In genomic region chr3:148981236-148981635, GRCh38 we compare ENCODE assay signal across 28 cellular contexts.
"Had no signal": no experiment of that assay in that cellular context is flagged by ENCODE, and none has a peak within 500 bp of the region (broad histone marks: within the 10 kb centered on the region; RNA-seq: fewer than 3 reads in every experiment).

No MANE protein-coding gene starts in this region.

- H3K4me3 ChIP-seq: ovary, psoas muscle, right lobe of liver, sigmoid colon, suprapubic skin, testis, tibial artery, transverse colon, upper lobe of right lung, uterus had no signal

- H3K9me3 ChIP-seq: neutrophil, ovary, psoas muscle, right lobe of liver, suprapubic skin, testis, tibial artery, transverse colon, upper lobe of right lung, uterus had no signal

- H3K27ac ChIP-seq: neutrophil, ovary, parathyroid adenoma, psoas muscle, right lobe of liver, sigmoid colon, suprapubic skin, testis, tibial artery, transverse colon, upper lobe of right lung, uterus had no signal

- H3K9ac ChIP-seq: parathyroid adenoma had no signal

- DNase-seq: naive thymus-derived CD8-positive, alpha-beta T cell; nephron progenitor cell; nucleus accumbens; ovary; posterior cingulate gyrus; psoas muscle; right cardiac atrium; right lobe of liver; sigmoid colon; small intestine; stimulated activated CD4-positive, alpha-beta T cell treated with anti-CD3 and anti-CD28 coated beads, Interleukin-15, amount 100 ng/mL, for 24 hours; stimulated activated CD4-positive, alpha-beta T cell treated with anti-CD3 and anti-CD28 coated beads, Interleukin-2, amount 100 ng/mL, for 24 hours; stimulated activated CD4-positive, alpha-beta T cell treated with anti-CD3 and anti-CD28 coated beads, Interleukin-2, amount 100 ng/mL, for 48 hours; stimulated activated CD4-positive, alpha-beta T cell treated with anti-CD3 and anti-CD28 coated beads, Interleukin-4, amount 100 ng/mL, for 24 hours; stimulated activated naive CD4-positive, alpha-beta T cell; stimulated activated naive CD8-positive, alpha-beta T cell treated with anti-CD3 and anti-CD28 coated beads, Interleukin-15, amount 100 ng/mL, for 72 hours; stimulated activated naive CD8-positive, alpha-beta T cell treated with anti-CD3 and anti-CD28 coated beads, Interleukin-15, Interleukin-2, amounts not matched to agents 100 U/mL and 50 U/mL, for 24 hours; substantia nigra; testis; tibial artery; transverse colon; upper lobe of right lung; uterus had no signal

- FAIRE-seq: small intestine had no signal

- H3K4me1 ChIP-seq: parathyroid adenoma, psoas muscle, right lobe of liver, sigmoid colon, suprapubic skin, testis, tibial artery, transverse colon, upper lobe of right lung, uterus had no signal

- ATAC-seq: naive thymus-derived CD8-positive, alpha-beta T cell; natural killer cell treated with Interleukin-12 subunit alpha and Interleukin-12 subunit beta and Interleukin-15 and Interleukin-18, amount 100 ng/mL, for 72 hours; psoas muscle; right cardiac atrium; stimulated activated memory B cell treated with anti-CD40 and anti-IgM and Interleukin-4, amounts not matched to agents 10 μg/mL and 1 μg/mL and 100 μg/mL, for 72 hours; stimulated activated naive CD8-positive, alpha-beta T cell treated with anti-CD3 and anti-CD28 coated beads, Interleukin-15, amount 100 ng/mL, for 72 hours; stimulated activated naive CD8-positive, alpha-beta T cell treated with anti-CD3 and anti-CD28 coated beads, Interleukin-15, Interleukin-2, amounts not matched to agents 100 U/mL and 50 U/mL, for 24 hours; upper lobe of right lung had no signal

- H3K27me3 ChIP-seq: neutrophil, ovary, right lobe of liver, sigmoid colon, testis, tibial artery, upper lobe of right lung, uterus had no signal

- H3K36me3 ChIP-seq: neutrophil, ovary, right lobe of liver, sigmoid colon, suprapubic skin, tibial artery, transverse colon, upper lobe of right lung, uterus had no signal

- H3K79me2 ChIP-seq: parathyroid adenoma had no signal

- H2AFZ ChIP-seq: parathyroid adenoma had no signal
